8 cellular contexts compared by ENCODE assay signal in the genomic region with DNA sequence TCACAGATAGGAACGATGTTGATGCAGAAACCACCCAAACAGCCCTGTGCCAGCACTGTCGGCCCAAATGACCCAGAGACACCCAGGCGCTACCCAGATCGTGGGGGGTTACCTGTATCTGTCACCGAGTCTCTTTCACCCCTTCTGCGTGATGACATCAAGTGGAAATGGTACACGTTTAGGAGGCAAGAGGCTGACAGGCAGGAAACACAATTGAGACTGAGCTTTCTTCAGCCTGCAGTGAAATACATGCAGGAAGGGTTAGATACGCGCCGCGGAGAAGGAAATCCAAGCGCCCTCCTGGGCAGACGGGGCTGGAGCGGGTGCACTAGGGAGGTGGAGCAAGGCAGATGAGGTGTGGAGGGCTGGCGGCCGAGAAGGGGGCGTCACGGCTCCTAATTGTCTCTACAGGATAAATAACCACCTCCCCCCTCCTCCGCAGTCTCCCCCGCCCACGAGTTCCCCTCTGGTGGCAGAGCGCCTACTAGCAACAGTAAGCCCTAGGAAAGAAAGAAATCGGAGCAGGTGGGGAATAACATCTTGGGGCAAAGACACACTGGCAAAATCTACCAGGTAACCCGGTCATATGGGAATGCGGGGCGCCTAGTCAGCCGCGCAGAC. TPM values are rescaled to one million over a fixed set of nuclear protein-coding genes. Genes with fewer than 3 reads are reported as not detected.
DNase-seq lines count a peak whose midpoint lies in the region; ATAC-seq and FAIRE-seq lines count a peak whose summit lies in the region.

A gene with protein sequence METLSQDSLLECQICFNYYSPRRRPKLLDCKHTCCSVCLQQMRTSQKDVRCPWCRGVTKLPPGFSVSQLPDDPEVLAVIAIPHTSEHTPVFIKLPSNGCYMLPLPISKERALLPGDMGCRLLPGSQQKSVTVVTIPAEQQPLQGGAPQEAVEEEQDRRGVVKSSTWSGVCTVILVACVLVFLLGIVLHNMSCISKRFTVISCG (minus strand): TSS at position 325 of the 621 bp plus-strand sequence. CDS start 76,544 bp downstream, outside the sequence.

- H3K4me3 Mint-ChIP-seq in T-helper 17 cell = peak within 1 kb of the TSS; percentile 92

- H3K27ac ChIP-seq in cingulate gyrus (ENCODE audit: low read depth, low read length) (peak within 1 kb of the TSS; percentile 47), layer of hippocampus (ENCODE audit: low read depth, low read length) (peak within 1 kb of the TSS; percentile 81)

- peaks cover 53% of the 10 kb centered on the region for H3K27me3 Mint-ChIP-seq in T-helper 17 cell

- DNase-seq in SHP77 (lab: John Stamatoyannopoulos, UW) (peak; percentile 42 to 51), SHP77 treated with DMSO at 0.1 percent for 48 hours (lab: John Stamatoyannopoulos, UW) (no peak), T-helper 17 cell (peak in 1 of 3 donors; percentile 20), HTR-8/SVneo (ENCODE audit: insufficient read length, low spot score) (no peak)
- DNase-seq in stimulated activated CD4-positive, alpha-beta T cell treated with anti-CD3 and anti-CD28 coated beads, Interleukin-2, amount 100 ng/mL, for 4 hours (ENCODE audit: low read depth) = peak; percentile 53

- ATAC-seq in T-helper 17 cell = peak; percentile 23
- ATAC-seq in GM19035 (IDR thresholded peaks at IDR 0.05; ENCODE audit: unreplicated experiment) = no peak

- H3K36me3 Mint-ChIP-seq in T-helper 17 cell (ENCODE audit: low read depth) = no peaks in the 10 kb centered on the region

- no peak for FAIRE-seq in HTR-8/SVneo (lab: Jason Lieb, UNC)

- no peaks in the 10 kb centered on the region for H3K9me3 ChIP-seq in T-helper 17 cell (ENCODE audit: control insufficient read depth, low read length, poor library complexity, severe bottlenecking)

- H3K27me3 ChIP-seq in layer of hippocampus (ENCODE audit: control insufficient read depth, insufficient read depth, low read length) = no peaks in the 10 kb centered on the region

- peaks cover 11% of the 10 kb centered on the region for H3K4me1 Mint-ChIP-seq in T-helper 17 cell

- no peak within 1 kb of the TSS for H3K27ac Mint-ChIP-seq in T-helper 17 cell

RNA-seq across cellular contexts. Expression of the gene that starts here (rescaled TPM):
- total RNA-seq in T-helper 17 cell = 1 to 10 TPM in 1 of 2 donors, under 1 TPM in 1; 0.18 to 2.1 TPM

Comparison
In these comparisons a context has a peak if more than half of its experiments do, and no peak if none do; other contexts are left out.
1. DNase-seq: peak in SHP77 (2 of 2) and stimulated activated CD4-positive, alpha-beta T cell treated with anti-CD3 and anti-CD28 coated beads, Interleukin-2, amount 100 ng/mL, for 4 hours (single experiment); none in SHP77 treated with DMSO at 0.1 percent for 48 hours (single experiment) and HTR-8/SVneo (single experiment).